In genomic region chr18:13548944-13549878, GRCh38 we compare ENCODE assay signal across 9 cellular contexts.
A peak's percentile ranks its signal among the peaks of the same experiment; 100 is the strongest.
DNase-seq lines count a peak whose midpoint lies in the region; ATAC-seq and TF ChIP-seq lines count a peak whose summit lies in the region.
"Had no signal": no experiment of that assay in that cellular context is flagged by ENCODE, and none has a peak within 500 bp of the region (broad histone marks: within the 10 kb centered on the region; RNA-seq: fewer than 3 reads in every experiment).

No MANE protein-coding gene starts in this region.

- peak; percentile 36 for DNase-seq in RPMI8226
- no peak for DNase-seq in NCI-H2029 (lab: John Stamatoyannopoulos, UW)
- no peak for DNase-seq in activated CD4-positive, CD25-positive, alpha-beta regulatory T cell (lab: John Stamatoyannopoulos, UW)
- DNase-seq in stimulated activated CD4-positive, alpha-beta T cell treated with anti-CD3 and anti-CD28 coated beads, Interleukin-12 subunit alpha, Interleukin-12 subunit beta, amount 100 ng/mL, for 4 hours = no peak
- DNase-seq in BE2C = no peak

- H3K4me1 ChIP-seq in BE2C = no peaks in the 10 kb centered on the region
- H3K4me1 ChIP-seq: SJSA1 had no signal

- ATAC-seq in GM18511 (IDR thresholded peaks at IDR 0.05; ENCODE audit: unreplicated experiment) = peak; percentile 87
- ATAC-seq in HG02798 (IDR thresholded peaks at IDR 0.05; ENCODE audit: poor library complexity, unreplicated experiment) = peak; percentile 81

- peaks cover 10% of the 10 kb centered on the region for H3K27me3 Mint-ChIP-seq in nephron (ENCODE audit: low read depth)

- H3K9me3 ChIP-seq in BE2C = no peaks in the 10 kb centered on the region
- H3K9me3 ChIP-seq: SJSA1 had no signal

- no peak overlapping the region for H3K4me3 ChIP-seq in BE2C (ENCODE audit: low read depth, low read length)
- H3K4me3 ChIP-seq: SJSA1 had no signal

- no peaks in the 10 kb centered on the region for H3K36me3 Mint-ChIP-seq in nephron (ENCODE audit: low read depth)

- peaks cover 74% of the 10 kb centered on the region for H3K4me1 Mint-ChIP-seq in nephron

- no peaks in the 10 kb centered on the region for H3K36me3 ChIP-seq in BE2C
- H3K36me3 ChIP-seq: SJSA1 had no signal

- TF ChIP-seq CTCF in nephron (IDR thresholded peaks at IDR 0.05; ENCODE audit: unreplicated experiment in 3 of 3) (no peak), BE2C (IDR thresholded peaks at IDR 0.05; ENCODE audit: low read depth, low read length) (no peak)

- H3K27ac Mint-ChIP-seq in nephron = peak overlapping the region in 2 of 3 experiments; percentile 48 to 64

- no peaks in the 10 kb centered on the region for H3K27me3 ChIP-seq in BE2C
- H3K27me3 ChIP-seq: SJSA1 had no signal

- H3K9me3 Mint-ChIP-seq in nephron = no peaks in the 10 kb centered on the region

- peak overlapping the region in 1 of 3 experiments; percentile 19 for H3K4me3 Mint-ChIP-seq in nephron
